ENCODE assay signal across 3 cellular contexts in genomic region chr5:40957048-40957447, GRCh38.
TF ChIP-seq lines count a peak whose summit lies in the region.

No MANE protein-coding gene starts in this region.

TF ChIP-seq in HepG2, 621 proteins besides CTCF, POLR2A, EP300 and RAD21:
- TF ChIP-seq MAFK (conservative IDR thresholded peaks at IDR 0.05 in 1 of 2, IDR thresholded peaks at IDR 0.05 in 1 of 2; ENCODE audit: low read length in 2 of 2) (peak; percentile 68 to 83), RBFOX2 (IDR thresholded peaks at IDR 0.05; ENCODE audit: low read depth, low read length) (no peak), ZBTB7A (CRISPR knock-in tag; IDR thresholded peaks at IDR 0.05) (no peak), ZNF605 (CRISPR knock-in tag; IDR thresholded peaks at IDR 0.05) (no peak), BRD4 (CRISPR knock-in tag; IDR thresholded peaks at IDR 0.05) (no peak), MAFF (IDR thresholded peaks at IDR 0.05; ENCODE audit: low read depth, low read length) (peak; percentile 79)

TF ChIP-seq in IMR-90, 13 proteins besides CTCF, POLR2A, EP300 and RAD21:
- TF ChIP-seq MXI1 (IDR thresholded peaks at IDR 0.05; ENCODE audit: borderline replicate concordance, low read depth, low read length) (no peak), MAFK (IDR thresholded peaks at IDR 0.05; ENCODE audit: low read depth, low read length) (peak; percentile 64)
- TF ChIP-seq, protein P1, sequence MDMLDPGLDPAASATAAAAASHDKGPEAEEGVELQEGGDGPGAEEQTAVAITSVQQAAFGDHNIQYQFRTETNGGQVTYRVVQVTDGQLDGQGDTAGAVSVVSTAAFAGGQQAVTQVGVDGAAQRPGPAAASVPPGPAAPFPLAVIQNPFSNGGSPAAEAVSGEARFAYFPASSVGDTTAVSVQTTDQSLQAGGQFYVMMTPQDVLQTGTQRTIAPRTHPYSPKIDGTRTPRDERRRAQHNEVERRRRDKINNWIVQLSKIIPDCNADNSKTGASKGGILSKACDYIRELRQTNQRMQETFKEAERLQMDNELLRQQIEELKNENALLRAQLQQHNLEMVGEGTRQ (IDR thresholded peaks at IDR 0.05; ENCODE audit: low read depth, low read length): no peak

TF ChIP-seq in H1, 55 proteins besides CTCF, POLR2A, EP300 and RAD21:
- no peak for TF ChIP-seq CTBP2 (IDR thresholded peaks at IDR 0.05; ENCODE audit: borderline replicate concordance, insufficient read depth, insufficient read length, low read length)
- TF ChIP-seq KDM4A (IDR thresholded peaks at IDR 0.05; ENCODE audit: low read depth, low read length, severe bottlenecking): no peak
- TF ChIP-seq BCL11A (IDR thresholded peaks at IDR 0.05; ENCODE audit: low read depth in 2 of 2, low read length in 2 of 2): no peak
- no peak for TF ChIP-seq TEAD4 (IDR thresholded peaks at IDR 0.05; ENCODE audit: low read depth, low read length)
- TF ChIP-seq TAF7 (optimal IDR thresholded peaks at IDR 0.05; ENCODE audit: borderline replicate concordance, low read depth, low read length): no peak
- TF ChIP-seq JUND (IDR thresholded peaks at IDR 0.05; ENCODE audit: low read length): no peak
- TF ChIP-seq CHD1 (IDR thresholded peaks at IDR 0.05; ENCODE audit: low read depth, low read length): no peak
- TF ChIP-seq CBX8 (IDR thresholded peaks at IDR 0.05; ENCODE audit: borderline replicate concordance, low read depth, low read length): no peak
